ENCODE assay signal across 16 cellular contexts in the genomic region with DNA sequence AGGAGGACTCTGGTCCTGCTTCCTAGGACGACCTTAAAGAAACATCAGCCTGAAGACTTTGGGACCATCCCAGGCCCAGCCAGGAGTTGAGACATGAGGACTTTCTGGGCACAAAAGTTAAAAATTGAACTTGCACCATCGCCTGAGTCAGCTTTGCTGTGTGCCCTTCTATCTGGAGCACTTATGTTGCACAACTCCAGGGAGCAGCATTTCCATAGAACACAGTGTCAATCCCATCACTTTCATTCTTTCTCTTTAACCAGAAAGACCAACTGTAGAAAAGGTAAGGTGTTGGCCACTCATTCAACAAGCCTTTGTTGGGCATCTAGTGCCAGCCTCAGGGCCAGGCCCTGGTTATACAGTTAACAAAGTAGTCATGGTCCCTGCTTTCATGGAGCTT. TPM values are rescaled to one million over a fixed set of nuclear protein-coding genes. Genes with fewer than 3 reads are reported as not detected.
DNase-seq lines count a peak whose midpoint lies in the region; ATAC-seq and TF ChIP-seq lines count a peak whose summit lies in the region.
"Had no signal": no experiment of that assay in that cellular context is flagged by ENCODE, and none has a peak within 500 bp of the region (broad histone marks: within the 10 kb centered on the region; RNA-seq: fewer than 3 reads in every experiment).

No MANE protein-coding gene starts in this region.

- peaks cover 20% of the 10 kb centered on the region for H3K4me1 ChIP-seq in GM23248 (ENCODE audit: insufficient read depth)

- no peak overlapping the region for H3K4me2 ChIP-seq in GM23248 (ENCODE audit: unreplicated experiment)
- H3K4me2 ChIP-seq: A549, BLaER1 had no signal

- no peak overlapping the region for H3K4me3 ChIP-seq in AG10803 (ENCODE audit: low read length)
- H3K4me3 ChIP-seq in GM23248: no peak overlapping the region
- H3K4me3 ChIP-seq in epithelial cell of proximal tubule (ENCODE audit: low read depth, low read length): no peak overlapping the region
- H3K4me3 ChIP-seq in fibroblast of pulmonary artery (replicated peaks; ENCODE audit: low read depth, low read length): no peak overlapping the region
- H3K4me3 ChIP-seq: A549, BLaER1 had no signal

- in situ Hi-C loops in GM23248 (cut with MboI): no loop called here

- no peak for ATAC-seq in HG03469 (IDR thresholded peaks at IDR 0.05; ENCODE audit: unreplicated experiment)
- ATAC-seq: A549, HCT116 had no signal

- WGBS in GM23248 (ENCODE audit: low coverage in 1 of 2, low lambda C conversion rate in 2 of 2, missing lambda C conversion rate in 2 of 2), 2 experiments: 95 to 98% methylated on average over 2 of the region's 2 CpGs

- peak; percentile 27 for DNase-seq in AG10803 (ENCODE audit: low read depth)
- peak; percentile 50 for DNase-seq in GM23248
- DNase-seq in epithelial cell of proximal tubule (ENCODE audit: low read depth): no peak
- peak; percentile 23 for DNase-seq in fibroblast of pulmonary artery (ENCODE audit: low read depth)
- no peak for DNase-seq in NCI-H2029 (lab: John Stamatoyannopoulos, UW)
- no peak for DNase-seq in NCI-H345 treated with DMSO at 0.1 percent for 48 hours (lab: John Stamatoyannopoulos, UW; ENCODE audit: unreplicated experiment)
- DNase-seq: Caco-2; CD8-positive, alpha-beta memory T cell; DND-41; GDM1 had no signal

- H3K36me3 ChIP-seq in GM23248 (ENCODE audit: low read depth): no peaks in the 10 kb centered on the region
- H3K36me3 ChIP-seq: BLaER1 had no signal

- no peak overlapping the region for H2AFZ ChIP-seq in GM23248

- H3K9me3 ChIP-seq in GM23248 (ENCODE audit: low read depth): no peaks in the 10 kb centered on the region
- H3K9me3 ChIP-seq: A549 had no signal

- no peaks in the 10 kb centered on the region for H4K20me1 ChIP-seq in GM23248 (ENCODE audit: insufficient read depth)
- H4K20me1 ChIP-seq: BLaER1 had no signal

- H3K9ac ChIP-seq in GM23248: no peak overlapping the region
- H3K9ac ChIP-seq: BLaER1 had no signal

- TF ChIP-seq CTCF in AG10803 (conservative IDR thresholded peaks at IDR 0.05; ENCODE audit: low read length): no peak
- peak; percentile 28 for TF ChIP-seq CTCF in epithelial cell of proximal tubule (conservative IDR thresholded peaks at IDR 0.05; ENCODE audit: low read depth, low read length)
- TF ChIP-seq CTCF in fibroblast of pulmonary artery (IDR thresholded peaks at IDR 0.05; ENCODE audit: low read length, missing control alignments): no peak

- H3K27me3 ChIP-seq in GM23248 (replicated peaks; ENCODE audit: insufficient read depth): no peaks in the 10 kb centered on the region
- H3K27me3 ChIP-seq: BLaER1 had no signal

- H3F3A ChIP-seq in GM23248 (ENCODE audit: insufficient read depth): peaks cover 13% of the 10 kb centered on the region

- H3K9me2 ChIP-seq in GM23248 (ENCODE audit: insufficient read depth): no peaks in the 10 kb centered on the region

- no peaks in the 10 kb centered on the region for H3K79me2 ChIP-seq in GM23248 (ENCODE audit: insufficient read depth)

- no peak overlapping the region for H3K27ac ChIP-seq in GM23248
- H3K27ac ChIP-seq: BLaER1 had no signal

RNA-seq across cellular contexts. Expression of gene CLDN24, which starts 8.6 kb away (rescaled TPM):
- 0.51 TPM in 1 of 2 replicates, not detected in the other for total RNA-seq in GM23248 (2014; rRNA removed; shearing (Covaris generic))
- polyA plus RNA-seq in GM23248 (2016; fragmentation: Nextera tagmentation; extraction: Ambion mirVana): not detected in 2 replicates
- total RNA-seq in epithelial cell of proximal tubule: not detected in 2 replicates
- total RNA-seq: Caco-2; CD8-positive, alpha-beta memory T cell; HT-29 had no signal
- polyA plus RNA-seq: A549; AG04450; CD8-positive, alpha-beta memory T cell had no signal

RNA-seq across cellular contexts. Expression of gene CLDN22, which starts 10.8 kb away (rescaled TPM):
- total RNA-seq in GM23248 (2014; rRNA removed; shearing (Covaris generic)): not detected in 2 replicates
- not detected in 2 replicates for polyA plus RNA-seq in GM23248 (2016; fragmentation: Nextera tagmentation; extraction: Ambion mirVana)
- total RNA-seq in epithelial cell of proximal tubule: not detected in 2 replicates
- total RNA-seq: Caco-2; CD8-positive, alpha-beta memory T cell; HT-29 had no signal
- polyA plus RNA-seq: A549; AG04450; CD8-positive, alpha-beta memory T cell had no signal

Comparison
In these comparisons a context has a peak if more than half of its experiments do, and no peak if none do; other contexts are left out.
1. DNase-seq: peak in AG10803 (single experiment), GM23248 (single experiment) and fibroblast of pulmonary artery (single experiment); none in epithelial cell of proximal tubule (single experiment), NCI-H2029 (single experiment) and NCI-H345 treated with DMSO at 0.1 percent for 48 hours (single experiment).